ENCODE assay signal across 8 cellular contexts in the genomic region with DNA sequence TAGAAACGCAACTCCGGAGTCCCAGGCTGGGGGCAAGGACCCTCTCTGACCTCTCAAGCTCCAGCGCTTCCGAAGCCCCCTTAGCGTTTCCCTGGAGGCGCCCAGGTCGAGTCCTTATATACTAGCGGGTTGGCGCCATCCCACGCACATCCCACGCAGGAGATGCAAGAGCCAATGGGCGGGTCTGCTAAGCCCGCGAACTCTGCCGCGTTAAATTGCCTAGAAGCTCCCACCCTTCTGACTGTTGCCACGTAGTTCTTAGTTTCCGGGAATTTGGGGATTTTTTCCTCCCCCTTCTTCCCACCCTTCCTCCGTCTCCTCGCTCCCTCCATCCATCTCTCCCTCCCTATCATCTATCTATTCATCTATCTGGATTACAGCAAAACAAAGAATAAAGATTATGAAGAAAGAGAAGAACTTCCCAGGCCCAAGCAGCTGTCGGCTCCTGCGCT. TPM values are rescaled to one million over a fixed set of nuclear protein-coding genes. Genes with fewer than 3 reads are reported as not detected.
DNase-seq lines count a peak whose midpoint lies in the region; ATAC-seq, FAIRE-seq and TF ChIP-seq lines count a peak whose summit lies in the region.

Gene SLFN11, minus strand, starts transcription at position 90 of the 452 bp plus-strand sequence. CDS start 9,814 bp downstream, outside the sequence.

- no peaks in the 10 kb centered on the region for H3K36me3 ChIP-seq in ovary
- H3K36me3 ChIP-seq in thoracic aorta = no peaks in the 10 kb centered on the region

- peaks cover 46 to 50% of the 10 kb centered on the region in 2 donors for H3K36me3 Mint-ChIP-seq in activated naive CD4-positive, alpha-beta T cell treated with anti-CD3 and anti-CD28 coated beads, Interleukin-2, amount 50 U/mL, for 72 hours

- peaks cover 15 to 22% of the 10 kb centered on the region in 2 donors for H3K9me3 Mint-ChIP-seq in activated naive CD4-positive, alpha-beta T cell treated with anti-CD3 and anti-CD28 coated beads, Interleukin-2, amount 50 U/mL, for 72 hours

- FAIRE-seq in GM12892 (lab: Jason Lieb, UNC) = peak; percentile 89

- H3K4me3 ChIP-seq in ovary (peak within 1 kb of the TSS; percentile 78), thoracic aorta (peak within 1 kb of the TSS; percentile 88)

- peak; percentile 50 for DNase-seq in GM12892 (ENCODE audit: insufficient read length)
- DNase-seq in HS-5 (ENCODE audit: low read depth) = peak; percentile 75
- DNase-seq in activated naive CD4-positive, alpha-beta T cell treated with anti-CD3 and anti-CD28 coated beads, Interleukin-2, amount 50 U/mL, for 72 hours (ENCODE audit: low spot score in 2 of 2) = peak; percentile 89 to 91
- DNase-seq in glomerular visceral epithelial cell (ENCODE audit: extremely low spot score) = peak; percentile 88
- DNase-seq in ovary = peak; percentile 91 to 96 (median 94)
- DNase-seq in thoracic aorta (ENCODE audit: low spot score) = peak; percentile 63

- 0 to 1% (median 0%) methylated on average over 22 of the region's 22 CpGs for WGBS in ovary, 3 donors

- H3K27ac ChIP-seq in ovary (peak within 1 kb of the TSS; percentile 95 to 98), thoracic aorta (peak within 1 kb of the TSS; percentile 98 to 99)

- peak; percentile 56 for ATAC-seq in SK-N-SH treated with all-trans-retinoic acid at 6 μM for 48 hours
- ATAC-seq in activated naive CD4-positive, alpha-beta T cell treated with anti-CD3 and anti-CD28 coated beads, Interleukin-2, amount 50 U/mL, for 72 hours = peak; percentile 82 to 88
- ATAC-seq in thoracic aorta (ENCODE audit: insufficient number of reproducible peaks, low FRiP score, low read depth) = peak; percentile 92
- ATAC-seq in HG02852 (IDR thresholded peaks at IDR 0.05; ENCODE audit: unreplicated experiment) = no peak

- TF ChIP-seq POLR2A in GM12892 (IDR thresholded peaks at IDR 0.05; ENCODE audit: low read depth, low read length) (peak; percentile 99), ovary (IDR thresholded peaks at IDR 0.05) (peak; percentile 96)

- H3K4me1 ChIP-seq in ovary (ENCODE audit: insufficient read depth) = no peaks in the 10 kb centered on the region
- H3K4me1 ChIP-seq in thoracic aorta (ENCODE audit: control insufficient read depth in 1 of 2, low read depth in 2 of 2) = peaks cover 9 to 15% of the 10 kb centered on the region in 2 donors

- H3K27ac Mint-ChIP-seq in activated naive CD4-positive, alpha-beta T cell treated with anti-CD3 and anti-CD28 coated beads, Interleukin-2, amount 50 U/mL, for 72 hours = peak within 1 kb of the TSS; percentile 99 to 100

- peak; percentile 81 for TF ChIP-seq EP300 in ovary (IDR thresholded peaks at IDR 0.05)

- intact Hi-C loops in ovary (cut with DNase I) = no loop called here

- TF ChIP-seq CTCF in ovary (IDR thresholded peaks at IDR 0.05) (peak in 2 of 3 donors; percentile 19 to 41), thoracic aorta (IDR thresholded peaks at IDR 0.05) (no peak)

- H3K9me3 ChIP-seq in ovary (no peaks in the 10 kb centered on the region), thoracic aorta (no peaks in the 10 kb centered on the region)

- H3K27me3 ChIP-seq in ovary (no peaks in the 10 kb centered on the region), thoracic aorta (replicated peaks; ENCODE audit: insufficient read depth) (no peaks in the 10 kb centered on the region)

TF ChIP-seq in SK-N-SH treated with all-trans-retinoic acid at 6 μM for 48 hours, 23 proteins besides CTCF, POLR2A, EP300 and RAD21:
- TF ChIP-seq OSR1 (CRISPR knock-in tag; IDR thresholded peaks at IDR 0.05) (no peak), CREB5 (CRISPR knock-in tag; IDR thresholded peaks at IDR 0.05; ENCODE audit: low read depth) (no peak), SNAI2 (CRISPR knock-in tag; IDR thresholded peaks at IDR 0.05) (no peak), TOX (CRISPR knock-in tag; IDR thresholded peaks at IDR 0.05; ENCODE audit: borderline replicate concordance) (no peak), ZNF8 (CRISPR knock-in tag; IDR thresholded peaks at IDR 0.05) (no peak), RARB (CRISPR knock-in tag; IDR thresholded peaks at IDR 0.05) (no peak), BACH2 (CRISPR knock-in tag; IDR thresholded peaks at IDR 0.05; ENCODE audit: borderline replicate concordance) (no peak), ESRRG (CRISPR knock-in tag; IDR thresholded peaks at IDR 0.05) (no peak), ZC3H10 (CRISPR knock-in tag; IDR thresholded peaks at IDR 0.05) (no peak), ZNF70 (CRISPR knock-in tag; IDR thresholded peaks at IDR 0.05) (no peak), ISL1 (CRISPR knock-in tag; IDR thresholded peaks at IDR 0.05) (no peak), CSDC2 (CRISPR knock-in tag; IDR thresholded peaks at IDR 0.05) (no peak), ZFP3 (CRISPR knock-in tag; IDR thresholded peaks at IDR 0.05) (no peak), ZFP30 (CRISPR knock-in tag; IDR thresholded peaks at IDR 0.05) (no peak), PPARA (CRISPR knock-in tag; IDR thresholded peaks at IDR 0.05; ENCODE audit: borderline replicate concordance) (no peak), ARNTL (CRISPR knock-in tag; IDR thresholded peaks at IDR 0.05; ENCODE audit: borderline replicate concordance, low read depth) (no peak)
- TF ChIP-seq, protein P1, sequence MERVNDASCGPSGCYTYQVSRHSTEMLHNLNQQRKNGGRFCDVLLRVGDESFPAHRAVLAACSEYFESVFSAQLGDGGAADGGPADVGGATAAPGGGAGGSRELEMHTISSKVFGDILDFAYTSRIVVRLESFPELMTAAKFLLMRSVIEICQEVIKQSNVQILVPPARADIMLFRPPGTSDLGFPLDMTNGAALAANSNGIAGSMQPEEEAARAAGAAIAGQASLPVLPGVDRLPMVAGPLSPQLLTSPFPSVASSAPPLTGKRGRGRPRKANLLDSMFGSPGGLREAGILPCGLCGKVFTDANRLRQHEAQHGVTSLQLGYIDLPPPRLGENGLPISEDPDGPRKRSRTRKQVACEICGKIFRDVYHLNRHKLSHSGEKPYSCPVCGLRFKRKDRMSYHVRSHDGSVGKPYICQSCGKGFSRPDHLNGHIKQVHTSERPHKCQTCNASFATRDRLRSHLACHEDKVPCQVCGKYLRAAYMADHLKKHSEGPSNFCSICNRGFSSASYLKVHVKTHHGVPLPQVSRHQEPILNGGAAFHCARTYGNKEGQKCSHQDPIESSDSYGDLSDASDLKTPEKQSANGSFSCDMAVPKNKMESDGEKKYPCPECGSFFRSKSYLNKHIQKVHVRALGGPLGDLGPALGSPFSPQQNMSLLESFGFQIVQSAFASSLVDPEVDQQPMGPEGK (CRISPR knock-in tag; IDR thresholded peaks at IDR 0.05; ENCODE audit: borderline replicate concordance) = no peak
- TF ChIP-seq, protein P2, sequence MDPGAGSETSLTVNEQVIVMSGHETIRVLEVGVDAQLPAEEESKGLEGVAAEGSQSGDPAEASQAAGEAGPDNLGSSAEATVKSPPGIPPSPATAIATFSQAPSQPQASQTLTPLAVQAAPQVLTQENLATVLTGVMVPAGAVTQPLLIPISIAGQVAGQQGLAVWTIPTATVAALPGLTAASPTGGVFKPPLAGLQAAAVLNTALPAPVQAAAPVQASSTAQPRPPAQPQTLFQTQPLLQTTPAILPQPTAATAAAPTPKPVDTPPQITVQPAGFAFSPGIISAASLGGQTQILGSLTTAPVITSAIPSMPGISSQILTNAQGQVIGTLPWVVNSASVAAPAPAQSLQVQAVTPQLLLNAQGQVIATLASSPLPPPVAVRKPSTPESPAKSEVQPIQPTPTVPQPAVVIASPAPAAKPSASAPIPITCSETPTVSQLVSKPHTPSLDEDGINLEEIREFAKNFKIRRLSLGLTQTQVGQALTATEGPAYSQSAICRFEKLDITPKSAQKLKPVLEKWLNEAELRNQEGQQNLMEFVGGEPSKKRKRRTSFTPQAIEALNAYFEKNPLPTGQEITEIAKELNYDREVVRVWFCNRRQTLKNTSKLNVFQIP (CRISPR knock-in tag; IDR thresholded peaks at IDR 0.05; ENCODE audit: borderline replicate concordance, low read depth) = no peak
- TF ChIP-seq, protein P3, sequence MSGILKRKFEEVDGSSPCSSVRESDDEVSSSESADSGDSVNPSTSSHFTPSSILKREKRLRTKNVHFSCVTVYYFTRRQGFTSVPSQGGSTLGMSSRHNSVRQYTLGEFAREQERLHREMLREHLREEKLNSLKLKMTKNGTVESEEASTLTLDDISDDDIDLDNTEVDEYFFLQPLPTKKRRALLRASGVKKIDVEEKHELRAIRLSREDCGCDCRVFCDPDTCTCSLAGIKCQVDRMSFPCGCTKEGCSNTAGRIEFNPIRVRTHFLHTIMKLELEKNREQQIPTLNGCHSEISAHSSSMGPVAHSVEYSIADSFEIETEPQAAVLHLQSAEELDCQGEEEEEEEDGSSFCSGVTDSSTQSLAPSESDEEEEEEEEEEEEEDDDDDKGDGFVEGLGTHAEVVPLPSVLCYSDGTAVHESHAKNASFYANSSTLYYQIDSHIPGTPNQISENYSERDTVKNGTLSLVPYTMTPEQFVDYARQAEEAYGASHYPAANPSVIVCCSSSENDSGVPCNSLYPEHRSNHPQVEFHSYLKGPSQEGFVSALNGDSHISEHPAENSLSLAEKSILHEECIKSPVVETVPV (CRISPR knock-in tag; IDR thresholded peaks at IDR 0.05) = no peak

RNA-seq across cellular contexts. Expression of gene SLFN11, which starts in this region (rescaled TPM):
- polyA plus RNA-seq in GM12892 (2012; ENCODE audit: missing spikeins) = 17.1 TPM
- 10 to 100 TPM; 64.6 to 96.7 TPM for total RNA-seq in activated naive CD4-positive, alpha-beta T cell treated with anti-CD3 and anti-CD28 coated beads, Interleukin-2, amount 50 U/mL, for 72 hours
- total RNA-seq in ovary (10 to 100 TPM; 27.7 to 75.0 (median 42.7) TPM), thoracic aorta (10 to 100 TPM; 53.5 to 87.1 TPM)
- polyA plus RNA-seq in ovary = 10 to 100 TPM in 1 of 2 donors, 1 to 10 TPM in 1; 9.6 to 36.0 TPM
